ENCODE assay signal across 1 cellular context in genomic region chr4:40909363-40909876, GRCh38.
TF ChIP-seq lines count a peak whose summit lies in the region.

No MANE protein-coding gene starts in this region.

TF ChIP-seq in GM23338, 12 proteins besides CTCF, POLR2A, EP300 and RAD21:
- TF ChIP-seq, protein P1, sequence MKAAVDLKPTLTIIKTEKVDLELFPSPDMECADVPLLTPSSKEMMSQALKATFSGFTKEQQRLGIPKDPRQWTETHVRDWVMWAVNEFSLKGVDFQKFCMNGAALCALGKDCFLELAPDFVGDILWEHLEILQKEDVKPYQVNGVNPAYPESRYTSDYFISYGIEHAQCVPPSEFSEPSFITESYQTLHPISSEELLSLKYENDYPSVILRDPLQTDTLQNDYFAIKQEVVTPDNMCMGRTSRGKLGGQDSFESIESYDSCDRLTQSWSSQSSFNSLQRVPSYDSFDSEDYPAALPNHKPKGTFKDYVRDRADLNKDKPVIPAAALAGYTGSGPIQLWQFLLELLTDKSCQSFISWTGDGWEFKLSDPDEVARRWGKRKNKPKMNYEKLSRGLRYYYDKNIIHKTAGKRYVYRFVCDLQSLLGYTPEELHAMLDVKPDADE (IDR thresholded peaks at IDR 0.05), result no peak
- TF ChIP-seq STAT1 (IDR thresholded peaks at IDR 0.05; ENCODE audit: unreplicated experiment), result no peak
- TF ChIP-seq NANOG (IDR thresholded peaks at IDR 0.05; ENCODE audit: borderline replicate concordance), result no peak
